ENCODE assay signal across 8 cellular contexts in the genomic region with DNA sequence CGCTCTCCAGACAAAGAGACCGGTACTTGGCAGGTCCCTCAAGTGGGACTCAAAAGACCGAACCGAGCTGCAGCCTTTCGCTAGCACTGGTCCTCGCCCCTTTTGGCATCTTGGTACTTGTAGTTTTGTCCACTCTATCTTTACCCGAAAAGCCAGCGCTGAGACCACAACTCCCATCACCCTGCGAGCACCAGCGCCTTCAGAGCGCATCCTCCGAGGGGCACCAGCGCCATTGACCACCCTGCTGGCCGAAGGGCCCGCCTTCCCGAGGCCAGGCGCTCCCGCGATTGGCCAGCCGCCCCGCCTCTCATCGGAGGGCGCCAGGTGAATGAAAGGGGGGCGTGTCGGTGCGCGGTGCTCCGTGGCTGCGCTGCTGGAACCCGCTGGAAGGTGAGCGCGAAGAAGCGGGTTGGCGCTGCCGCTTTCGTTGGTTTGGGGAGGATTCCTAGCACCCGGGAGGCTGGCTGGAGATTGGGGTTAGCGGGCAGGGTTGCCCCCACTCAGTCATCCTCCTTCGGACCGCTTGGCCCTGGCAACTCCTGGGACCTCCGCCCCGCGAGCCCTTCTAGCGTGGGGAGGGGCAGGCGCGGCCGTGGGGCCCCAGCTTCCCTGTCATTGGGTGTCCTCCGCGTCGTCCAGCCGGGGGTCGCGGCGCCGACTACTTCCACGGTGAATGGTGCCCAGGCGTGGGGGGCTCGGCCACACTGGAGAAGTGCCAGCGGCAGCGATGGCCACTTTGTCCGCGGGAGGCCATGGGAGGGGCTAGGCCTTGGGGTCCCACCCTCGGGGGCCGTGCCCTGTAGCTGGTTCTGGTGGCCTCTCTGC. TPM values are rescaled to one million over a fixed set of nuclear protein-coding genes. Genes with fewer than 3 reads are reported as not detected.
A peak's percentile ranks its signal among the peaks of the same experiment; 100 is the strongest.
DNase-seq lines count a peak whose midpoint lies in the region; ATAC-seq and TF ChIP-seq lines count a peak whose summit lies in the region.

A gene (plus strand): TSS at position 357 of the 825 bp plus-strand sequence. CDS start 5,553 bp downstream, outside the sequence.

- no peak within 1 kb of the TSS for H3K27ac Mint-ChIP-seq in activated T-helper 2 cell treated with anti-CD3 and anti-CD28 coated beads, Interferon-gamma antibody, Interleukin-2, Interleukin-4, amounts not matched to agents 10 μg/mL and 5 μg/mL and 100 μg/mL, durations not matched to agents 14 hours and 24 hours and 36 hours

- no peak for TF ChIP-seq CTCF in GM12865 (IDR thresholded peaks at IDR 0.05; ENCODE audit: insufficient read depth, low read depth, low read length, missing control alignments)

- peaks cover 9% of the 10 kb centered on the region for H3K4me1 Mint-ChIP-seq in activated T-helper 2 cell treated with anti-CD3 and anti-CD28 coated beads, Interferon-gamma antibody, Interleukin-2, Interleukin-4, amounts not matched to agents 10 μg/mL and 5 μg/mL and 100 μg/mL, durations not matched to agents 14 hours and 24 hours and 36 hours (ENCODE audit: low read depth)

- ATAC-seq in HG02981 (IDR thresholded peaks at IDR 0.05; ENCODE audit: unreplicated experiment) (no peak), HG03378 (IDR thresholded peaks at IDR 0.05; ENCODE audit: unreplicated experiment) (no peak)

- intact Hi-C loops in activated T-helper 2 cell treated with anti-CD3 and anti-CD28 coated beads, Interferon-gamma antibody, Interleukin-2, Interleukin-4, amounts not matched to agents 10 μg/mL and 5 μg/mL and 100 μg/mL, durations not matched to agents 14 hours and 24 hours and 36 hours (cut with micrococcal nuclease): loop anchor here (1.0 kb wide), 1 partner anchor 34 kb away; no protein-coding TSS in a partner anchor

- H3K4me3 Mint-ChIP-seq in activated T-helper 2 cell treated with anti-CD3 and anti-CD28 coated beads, Interferon-gamma antibody, Interleukin-2, Interleukin-4, amounts not matched to agents 10 μg/mL and 5 μg/mL and 100 μg/mL, durations not matched to agents 14 hours and 24 hours and 36 hours (ENCODE audit: low read depth): peak within 1 kb of the TSS; percentile 70

- DNase-seq in GM12865 (ENCODE audit: low read depth) (peak; percentile 37), NCI-H446 treated with DMSO at 0.1 percent for 48 hours (lab: John Stamatoyannopoulos, UW) (peak; percentile 52), fibroblast of the conjunctiva (ENCODE audit: low read depth) (peak; percentile 59), myocyte (ENCODE audit: low read depth) (peak; percentile 80), stromal cell of bone marrow (ENCODE audit: low read depth) (peak; percentile 55)
- DNase-seq in activated T-helper 2 cell treated with anti-CD3 and anti-CD28 coated beads, Interferon-gamma antibody, Interleukin-2, Interleukin-4, amounts not matched to agents 10 μg/mL and 5 μg/mL and 100 μg/mL, durations not matched to agents 14 hours and 24 hours and 36 hours (ENCODE audit: low spot score): no peak

- peaks cover 45% of the 10 kb centered on the region for H3K27me3 Mint-ChIP-seq in activated T-helper 2 cell treated with anti-CD3 and anti-CD28 coated beads, Interferon-gamma antibody, Interleukin-2, Interleukin-4, amounts not matched to agents 10 μg/mL and 5 μg/mL and 100 μg/mL, durations not matched to agents 14 hours and 24 hours and 36 hours (ENCODE audit: low read depth)

- H3K36me3 Mint-ChIP-seq in activated T-helper 2 cell treated with anti-CD3 and anti-CD28 coated beads, Interferon-gamma antibody, Interleukin-2, Interleukin-4, amounts not matched to agents 10 μg/mL and 5 μg/mL and 100 μg/mL, durations not matched to agents 14 hours and 24 hours and 36 hours (ENCODE audit: low read depth): peaks cover 3% of the 10 kb centered on the region

- no peaks in the 10 kb centered on the region for H3K9me3 Mint-ChIP-seq in activated T-helper 2 cell treated with anti-CD3 and anti-CD28 coated beads, Interferon-gamma antibody, Interleukin-2, Interleukin-4, amounts not matched to agents 10 μg/mL and 5 μg/mL and 100 μg/mL, durations not matched to agents 14 hours and 24 hours and 36 hours

- no peak within 1 kb of the TSS; the same call in 1 of the 2 replicates for H3K4me3 ChIP-seq in GM12865 (ENCODE audit: low read depth, low read length)

RNA-seq across cellular contexts. Expression of the gene that starts here (rescaled TPM):
- total RNA-seq in activated T-helper 2 cell treated with anti-CD3 and anti-CD28 coated beads, Interferon-gamma antibody, Interleukin-2, Interleukin-4, amounts not matched to agents 10 μg/mL and 5 μg/mL and 100 μg/mL, durations not matched to agents 14 hours and 24 hours and 36 hours: 0.02 TPM in 1 of 2 replicates, not detected in the other
- 0.03 and 0.16 TPM in 2 replicates for total RNA-seq in myocyte
- polyA plus RNA-seq in myocyte (2012): 0.09 TPM

Comparison
In these comparisons a context has a peak if more than half of its experiments do, and no peak if none do; other contexts are left out.
1. Peak in DNase-seq in myocyte; RNA of the gene not detected or under 1 TPM.